Comparison of ENCODE assay signal across 8 cellular contexts in genomic region chr1:159916240-159917051, GRCh38. TPM values are rescaled to one million over a fixed set of nuclear protein-coding genes. Genes with fewer than 3 reads are reported as not detected.
DNase-seq lines count a peak whose midpoint lies in the region; ATAC-seq, FAIRE-seq and TF ChIP-seq lines count a peak whose summit lies in the region.

No MANE protein-coding gene starts in this region.

- peak overlapping the region; percentile 78 for H3K27ac Mint-ChIP-seq in activated CD4-positive, alpha-beta T cell treated with anti-CD3 and anti-CD28 coated beads, Interleukin-2, amount 10 ng/mL, durations not matched to agents 7 days and 5 days
- peak overlapping the region; percentile 62 for H3K27ac Mint-ChIP-seq in progenitor cell of endocrine pancreas

- CTCF ChIA-PET in activated CD4-positive, alpha-beta T cell treated with anti-CD3 and anti-CD28 coated beads, Interleukin-2, amount 10 ng/mL, durations not matched to agents 7 days and 5 days (lab: Charles Lee) = interaction anchor here (0.6 to 2.2 kb wide), 2 partner anchors 8 to 185 kb away, joined by 3 to 6 read pairs; no protein-coding TSS in a partner anchor

- POLR2A ChIA-PET in activated CD4-positive, alpha-beta T cell treated with anti-CD3 and anti-CD28 coated beads, Interleukin-2, amount 10 ng/mL, durations not matched to agents 7 days and 5 days (lab: Charles Lee) = no interaction called here

- no peak for TF ChIP-seq CTCF in fibroblast of lung (conservative IDR thresholded peaks at IDR 0.05 in 1 of 2, IDR thresholded peaks at IDR 0.05 in 1 of 2; ENCODE audit: low read depth in 1 of 2, low read length in 2 of 2)
- TF ChIP-seq CTCF in progenitor cell of endocrine pancreas (IDR thresholded peaks at IDR 0.05; ENCODE audit: unreplicated experiment) = no peak

- peaks cover 57% of the 10 kb centered on the region for H3K36me3 Mint-ChIP-seq in activated CD4-positive, alpha-beta T cell treated with anti-CD3 and anti-CD28 coated beads, Interleukin-2, amount 10 ng/mL, durations not matched to agents 7 days and 5 days (ENCODE audit: low read depth)
- peaks cover 26% of the 10 kb centered on the region for H3K36me3 Mint-ChIP-seq in progenitor cell of endocrine pancreas (ENCODE audit: insufficient read depth)

- H3K27ac ChIP-seq in fibroblast of lung (ENCODE audit: insufficient read depth, low read length) = peak overlapping the region; percentile 36

- H3K4me2 ChIP-seq in fibroblast of lung (ENCODE audit: extremely low read depth, insufficient read depth, low read length) = no peak overlapping the region

- no peak for DNase-seq in activated CD4-positive, alpha-beta T cell treated with anti-CD3 and anti-CD28 coated beads, Interleukin-2, amount 10 ng/mL, durations not matched to agents 7 days and 5 days
- no peak for DNase-seq in activated CD4-positive, alpha-beta T cell treated with anti-CD3 and anti-CD28 coated beads for 4 hours
- DNase-seq in RCC 7860 (ENCODE audit: low spot score) (peak; percentile 99), fibroblast of lung (ENCODE audit: low read depth in 2 of 2) (peak; percentile 72 to 89), progenitor cell of endocrine pancreas (ENCODE audit: low spot score, unreplicated experiment) (no peak), OCI-M2 (lab: John Stamatoyannopoulos, UW; ENCODE audit: unreplicated experiment) (no peak)

- H3K36me3 ChIP-seq in fibroblast of lung (ENCODE audit: control insufficient read depth, insufficient read depth, low read length) = peaks cover 26% of the 10 kb centered on the region

- peaks cover 28% of the 10 kb centered on the region for H3K79me2 ChIP-seq in fibroblast of lung (ENCODE audit: control insufficient read depth, insufficient read depth, low read length)

- H3K4me1 ChIP-seq in fibroblast of lung (ENCODE audit: control insufficient read depth, extremely low read depth, insufficient read depth, low read length) = peaks cover 49% of the 10 kb centered on the region

- no peaks in the 10 kb centered on the region for H3K9me3 ChIP-seq in fibroblast of lung (ENCODE audit: control insufficient read depth, insufficient read depth, low read depth, low read length)

- H3K4me3 Mint-ChIP-seq in activated CD4-positive, alpha-beta T cell treated with anti-CD3 and anti-CD28 coated beads, Interleukin-2, amount 10 ng/mL, durations not matched to agents 7 days and 5 days = no peak overlapping the region
- peak overlapping the region; percentile 17 for H3K4me3 Mint-ChIP-seq in progenitor cell of endocrine pancreas (ENCODE audit: low read depth)

- H3K27me3 ChIP-seq in fibroblast of lung (ENCODE audit: control insufficient read depth, insufficient read depth, low read length) = no peaks in the 10 kb centered on the region

- no peak overlapping the region for H3K9ac ChIP-seq in fibroblast of lung (ENCODE audit: insufficient read depth, low read length)

- H2AFZ ChIP-seq in fibroblast of lung (ENCODE audit: low read length) = no peak overlapping the region

- FAIRE-seq in RCC 7860 (lab: Jason Lieb, UNC) = peak; percentile 93

- H3K9me3 Mint-ChIP-seq in activated CD4-positive, alpha-beta T cell treated with anti-CD3 and anti-CD28 coated beads, Interleukin-2, amount 10 ng/mL, durations not matched to agents 7 days and 5 days = no peaks in the 10 kb centered on the region
- no peaks in the 10 kb centered on the region for H3K9me3 Mint-ChIP-seq in progenitor cell of endocrine pancreas (ENCODE audit: low read depth)

- no peak overlapping the region for H3K4me3 ChIP-seq in fibroblast of lung (replicated peaks in 1 of 4; ENCODE audit: control extremely low read depth in 1 of 4, insufficient read depth in 1 of 4, low read depth in 3 of 4, low read length in 4 of 4)

- H3K27me3 Mint-ChIP-seq in activated CD4-positive, alpha-beta T cell treated with anti-CD3 and anti-CD28 coated beads, Interleukin-2, amount 10 ng/mL, durations not matched to agents 7 days and 5 days = no peaks in the 10 kb centered on the region
- H3K27me3 Mint-ChIP-seq in progenitor cell of endocrine pancreas = no peaks in the 10 kb centered on the region

- ATAC-seq in GM18873 (IDR thresholded peaks at IDR 0.05; ENCODE audit: low FRiP score, unreplicated experiment) (no peak), HG02610 (IDR thresholded peaks at IDR 0.05; ENCODE audit: unreplicated experiment) (no peak)

- H4K20me1 ChIP-seq in fibroblast of lung (ENCODE audit: control insufficient read depth, extremely low read depth, insufficient read depth, low read length) = no peaks in the 10 kb centered on the region

- peaks cover 80% of the 10 kb centered on the region for H3K4me1 Mint-ChIP-seq in activated CD4-positive, alpha-beta T cell treated with anti-CD3 and anti-CD28 coated beads, Interleukin-2, amount 10 ng/mL, durations not matched to agents 7 days and 5 days
- peaks cover 59% of the 10 kb centered on the region for H3K4me1 Mint-ChIP-seq in progenitor cell of endocrine pancreas (ENCODE audit: low read depth)

RNA-seq across cellular contexts. Expression of gene TAGLN2, which starts 8.9 kb away (rescaled TPM):
- total RNA-seq in activated CD4-positive, alpha-beta T cell treated with anti-CD3 and anti-CD28 coated beads, Interleukin-2, amount 10 ng/mL, durations not matched to agents 7 days and 5 days = 100 to 1,000 TPM; 429 to 461 TPM
- total RNA-seq in fibroblast of lung (220 and 300 TPM in 2 replicates), progenitor cell of endocrine pancreas (153 and 159 TPM in 2 replicates)
- polyA plus RNA-seq in fibroblast of lung = 718 and 768 TPM in 2 replicates
- polyA plus RNA-seq in fibroblast of lung (2012) = 846 and 900 TPM in 2 replicates
- polyA minus RNA-seq in fibroblast of lung (ENCODE audit: low replicate concordance) = 726 and 765 TPM in 2 replicates

RNA-seq across cellular contexts. Expression of gene CFAP45, which starts 16.5 kb away (rescaled TPM):
- under 1 TPM; 0.25 to 0.37 TPM for total RNA-seq in activated CD4-positive, alpha-beta T cell treated with anti-CD3 and anti-CD28 coated beads, Interleukin-2, amount 10 ng/mL, durations not matched to agents 7 days and 5 days
- total RNA-seq in fibroblast of lung (0.51 and 1.5 TPM in 2 replicates), progenitor cell of endocrine pancreas (0.74 and 1.0 TPM in 2 replicates)
- 1.1 and 1.2 TPM in 2 replicates for polyA plus RNA-seq in fibroblast of lung
- polyA plus RNA-seq in fibroblast of lung (2012) = 0.95 and 1.6 TPM in 2 replicates
- polyA minus RNA-seq in fibroblast of lung (ENCODE audit: low replicate concordance) = not detected in 2 replicates

RNA-seq across cellular contexts. Expression of gene IGSF9, which starts 29.0 kb away (rescaled TPM):
- not detected for total RNA-seq in activated CD4-positive, alpha-beta T cell treated with anti-CD3 and anti-CD28 coated beads, Interleukin-2, amount 10 ng/mL, durations not matched to agents 7 days and 5 days
- total RNA-seq in fibroblast of lung (under 0.01 TPM in 2 replicates), progenitor cell of endocrine pancreas (68.2 and 68.6 TPM in 2 replicates)
- polyA plus RNA-seq in fibroblast of lung = not detected in 2 replicates
- not detected in 2 replicates for polyA plus RNA-seq in fibroblast of lung (2012)
- polyA minus RNA-seq in fibroblast of lung (ENCODE audit: low replicate concordance) = not detected in 2 replicates

RNA-seq across cellular contexts. Expression of gene SLAMF9, which starts 37.6 kb away (rescaled TPM):
- total RNA-seq in activated CD4-positive, alpha-beta T cell treated with anti-CD3 and anti-CD28 coated beads, Interleukin-2, amount 10 ng/mL, durations not matched to agents 7 days and 5 days = not detected
- total RNA-seq in fibroblast of lung (not detected in 2 replicates), progenitor cell of endocrine pancreas (not detected in 2 replicates)
- polyA plus RNA-seq in fibroblast of lung = not detected in 2 replicates
- polyA plus RNA-seq in fibroblast of lung (2012) = not detected in 2 replicates
- polyA minus RNA-seq in fibroblast of lung (ENCODE audit: low replicate concordance) = not detected in 2 replicates

RNA-seq across cellular contexts. Expression of gene VSIG8, which starts 54.0 kb away (rescaled TPM):
- total RNA-seq in activated CD4-positive, alpha-beta T cell treated with anti-CD3 and anti-CD28 coated beads, Interleukin-2, amount 10 ng/mL, durations not matched to agents 7 days and 5 days = not detected
- under 0.01 TPM in 2 replicates for total RNA-seq in fibroblast of lung
- not detected in 2 replicates for polyA plus RNA-seq in fibroblast of lung
- not detected in 2 replicates for polyA plus RNA-seq in fibroblast of lung (2012)
- polyA minus RNA-seq in fibroblast of lung (ENCODE audit: low replicate concordance) = not detected in 2 replicates
- 0.20 TPM in 1 of 2 replicates, not detected in the other for total RNA-seq in progenitor cell of endocrine pancreas

Comparison
In these comparisons a context has a peak if more than half of its experiments do, and no peak if none do; other contexts are left out.
1. DNase-seq: peak in RCC 7860 (single experiment) and fibroblast of lung (2 of 2); none in activated CD4-positive, alpha-beta T cell treated with anti-CD3 and anti-CD28 coated beads, Interleukin-2, amount 10 ng/mL, durations not matched to agents 7 days and 5 days (single experiment), activated CD4-positive, alpha-beta T cell treated with anti-CD3 and anti-CD28 coated beads for 4 hours (0 of 2), progenitor cell of endocrine pancreas (single experiment) and OCI-M2 (single experiment).
2. RNA of gene IGSF9, which starts 29.0 kb away (total RNA-seq): 68.2 to 68.6 TPM in progenitor cell of endocrine pancreas; not detected in activated CD4-positive, alpha-beta T cell treated with anti-CD3 and anti-CD28 coated beads, Interleukin-2, amount 10 ng/mL, durations not matched to agents 7 days and 5 days and under 0.01 TPM in fibroblast of lung; every median in the first group is over 10 times any median in the second.